In genomic region chr5:38164776-38165399, GRCh38 we compare ENCODE assay signal across 1 cellular context.
TF ChIP-seq lines count a peak whose summit lies in the region.

No MANE protein-coding gene starts in this region.

TF ChIP-seq in HepG2, 621 proteins besides CTCF, POLR2A, EP300 and RAD21 (continued from another document and continues in another):
- TF ChIP-seq FOXK1 (CRISPR knock-in tag; IDR thresholded peaks at IDR 0.05; ENCODE audit: borderline replicate concordance, low read depth) (peak; percentile 80; the same call in 1 of the 2 replicates), SP1 (IDR thresholded peaks at IDR 0.05) (no peak), SP1 (CRISPR knock-in tag; IDR thresholded peaks at IDR 0.05) (no peak), FOXO1 (CRISPR knock-in tag; IDR thresholded peaks at IDR 0.05) (peak; percentile 90), ZNF564 (CRISPR knock-in tag; IDR thresholded peaks at IDR 0.05) (0 out of 2 replicates have a peak, but pooled peaks have one; percentile 59), HDAC6 (IDR thresholded peaks at IDR 0.05; ENCODE audit: low read depth, low read length) (no peak), SETDB1 (CRISPR knock-in tag; IDR thresholded peaks at IDR 0.05; ENCODE audit: borderline replicate concordance) (no peak), HHEX (CRISPR knock-in tag; IDR thresholded peaks at IDR 0.05) (no peak), FIP1L1 (IDR thresholded peaks at IDR 0.05; ENCODE audit: borderline replicate concordance, insufficient read depth, low read depth, low read length) (no peak), XRCC5 (optimal IDR thresholded peaks at IDR 0.05; ENCODE audit: low read length) (no peak), POGK (CRISPR knock-in tag; conservative IDR thresholded peaks at IDR 0.05) (0 out of 2 replicates have a peak, but pooled peaks have one; percentile 40), DPF2 (CRISPR knock-in tag; IDR thresholded peaks at IDR 0.05; ENCODE audit: borderline replicate concordance, low read depth) (no peak; the same call in none of the 2 replicates), DNMT1 (CRISPR knock-in tag; IDR thresholded peaks at IDR 0.05) (no peak), ZNF740 (CRISPR knock-in tag; IDR thresholded peaks at IDR 0.05) (no peak), ZNF619 (CRISPR knock-in tag; IDR thresholded peaks at IDR 0.05) (no peak), KIAA2018 (CRISPR knock-in tag; IDR thresholded peaks at IDR 0.05; ENCODE audit: borderline replicate concordance) (no peak), ISL2 (CRISPR knock-in tag; IDR thresholded peaks at IDR 0.05) (peak; percentile 93), TEF (CRISPR knock-in tag; IDR thresholded peaks at IDR 0.05) (peak; percentile 75; the same call in 1 of the 2 replicates), RFXAP (CRISPR knock-in tag; IDR thresholded peaks at IDR 0.05; ENCODE audit: borderline replicate concordance) (no peak), ZBTB2 (CRISPR knock-in tag; IDR thresholded peaks at IDR 0.05; ENCODE audit: low read depth) (no peak), ETV6 (CRISPR knock-in tag; conservative IDR thresholded peaks at IDR 0.05) (0 out of 2 replicates have a peak, but pooled peaks have one; percentile 30), ZBED4 (CRISPR knock-in tag; IDR thresholded peaks at IDR 0.05; ENCODE audit: borderline replicate concordance) (peak; percentile 66; the same call in 1 of the 2 replicates), HMGXB3 (CRISPR knock-in tag; IDR thresholded peaks at IDR 0.05; ENCODE audit: borderline replicate concordance) (peak; percentile 30; the same call in 1 of the 2 replicates), MTA1 (CRISPR knock-in tag; IDR thresholded peaks at IDR 0.05; ENCODE audit: borderline replicate concordance) (no peak), ZKSCAN8 (CRISPR knock-in tag; IDR thresholded peaks at IDR 0.05; ENCODE audit: borderline replicate concordance) (peak; percentile 84; the same call in 1 of the 2 replicates), ZNF468 (CRISPR knock-in tag; IDR thresholded peaks at IDR 0.05) (no peak), ZNF230 (CRISPR knock-in tag; IDR thresholded peaks at IDR 0.05) (no peak), ZXDC (CRISPR knock-in tag; IDR thresholded peaks at IDR 0.05) (no peak), KDM3A (CRISPR knock-in tag; IDR thresholded peaks at IDR 0.05; ENCODE audit: low read depth) (no peak), CAMTA2 (CRISPR knock-in tag; IDR thresholded peaks at IDR 0.05; ENCODE audit: borderline replicate concordance) (no peak), ZFP41 (CRISPR knock-in tag; IDR thresholded peaks at IDR 0.05; ENCODE audit: borderline replicate concordance) (no peak), CREB1 (IDR thresholded peaks at IDR 0.05) (no peak), CREB1 (CRISPR knock-in tag; IDR thresholded peaks at IDR 0.05) (peak; percentile 37; the same call in 1 of the 2 replicates)
